In genomic region chr11:65770951-65771567, GRCh38 we compare ENCODE assay signal across 1 cellular context.
A peak's percentile ranks its signal among the peaks of the same experiment; 100 is the strongest.
TF ChIP-seq lines count a peak whose summit lies in the region.

No MANE protein-coding gene starts in this region.

TF ChIP-seq in HepG2, 621 proteins besides CTCF, POLR2A, EP300 and RAD21:
- TF ChIP-seq ELF3 (CRISPR knock-in tag; IDR thresholded peaks at IDR 0.05) (no peak), ZFY (CRISPR knock-in tag; IDR thresholded peaks at IDR 0.05) (0 out of 2 replicates have a peak, but pooled peaks have one; percentile 11), SSRP1 (CRISPR knock-in tag; IDR thresholded peaks at IDR 0.05) (no peak), ELF1 (CRISPR knock-in tag; IDR thresholded peaks at IDR 0.05) (peak; percentile 43; the same call in 1 of the 2 replicates), WIZ (CRISPR knock-in tag; IDR thresholded peaks at IDR 0.05) (no peak), SOX13 (IDR thresholded peaks at IDR 0.05) (no peak), SOX13 (CRISPR knock-in tag; conservative IDR thresholded peaks at IDR 0.05 in 1 of 2, IDR thresholded peaks at IDR 0.05 in 1 of 2) (peak in 1 of 2 experiments; percentile 34; a peak in 1 of 4 replicates), GABPA (IDR thresholded peaks at IDR 0.05; ENCODE audit: low read depth, low read length) (peak; percentile 24; the same call in 1 of the 2 replicates), GABPA (CRISPR knock-in tag; IDR thresholded peaks at IDR 0.05; ENCODE audit: low read depth) (peak; percentile 84), BCL3 (CRISPR knock-in tag; IDR thresholded peaks at IDR 0.05) (no peak), ZNF646 (CRISPR knock-in tag; IDR thresholded peaks at IDR 0.05) (no peak), SOX5 (CRISPR knock-in tag; IDR thresholded peaks at IDR 0.05; ENCODE audit: borderline replicate concordance) (peak; percentile 10; the same call in 1 of the 2 replicates), GABPB1 (CRISPR knock-in tag; IDR thresholded peaks at IDR 0.05) (peak; percentile 65), STAG1 (CRISPR knock-in tag; IDR thresholded peaks at IDR 0.05) (no peak)
- TF ChIP-seq, protein P1, sequence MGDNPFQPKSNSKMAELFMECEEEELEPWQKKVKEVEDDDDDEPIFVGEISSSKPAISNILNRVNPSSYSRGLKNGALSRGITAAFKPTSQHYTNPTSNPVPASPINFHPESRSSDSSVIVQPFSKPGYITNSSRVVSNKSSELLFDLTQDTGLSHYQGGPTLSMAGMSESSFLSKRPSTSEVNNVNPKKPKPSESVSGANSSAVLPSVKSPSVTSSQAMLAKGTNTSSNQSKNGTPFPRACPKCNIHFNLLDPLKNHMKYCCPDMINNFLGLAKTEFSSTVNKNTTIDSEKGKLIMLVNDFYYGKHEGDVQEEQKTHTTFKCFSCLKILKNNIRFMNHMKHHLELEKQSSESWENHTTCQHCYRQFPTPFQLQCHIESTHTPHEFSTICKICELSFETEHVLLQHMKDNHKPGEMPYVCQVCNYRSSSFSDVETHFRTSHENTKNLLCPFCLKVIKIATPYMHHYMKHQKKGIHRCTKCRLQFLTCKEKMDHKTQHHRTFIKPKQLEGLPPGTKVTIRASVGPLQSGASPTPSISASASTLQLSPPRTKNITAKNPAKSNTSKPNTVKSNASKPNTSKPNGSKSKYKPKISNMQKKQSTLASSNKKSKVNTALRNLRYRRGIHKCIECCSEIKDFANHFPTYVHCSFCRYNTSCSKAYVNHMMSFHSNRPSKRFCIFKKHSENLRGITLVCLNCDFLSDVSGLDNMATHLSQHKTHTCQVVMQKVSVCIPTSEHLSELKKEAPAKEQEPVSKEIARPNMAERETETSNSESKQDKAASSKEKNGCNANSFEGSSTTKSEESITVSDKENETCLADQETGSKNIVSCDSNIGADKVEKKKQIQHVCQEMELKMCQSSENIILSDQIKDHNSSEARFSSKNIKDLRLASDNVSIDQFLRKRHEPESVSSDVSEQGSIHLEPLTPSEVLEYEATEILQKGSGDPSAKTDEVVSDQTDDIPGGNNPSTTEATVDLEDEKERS (CRISPR knock-in tag; IDR thresholded peaks at IDR 0.05): no peak
- TF ChIP-seq, protein P2, sequence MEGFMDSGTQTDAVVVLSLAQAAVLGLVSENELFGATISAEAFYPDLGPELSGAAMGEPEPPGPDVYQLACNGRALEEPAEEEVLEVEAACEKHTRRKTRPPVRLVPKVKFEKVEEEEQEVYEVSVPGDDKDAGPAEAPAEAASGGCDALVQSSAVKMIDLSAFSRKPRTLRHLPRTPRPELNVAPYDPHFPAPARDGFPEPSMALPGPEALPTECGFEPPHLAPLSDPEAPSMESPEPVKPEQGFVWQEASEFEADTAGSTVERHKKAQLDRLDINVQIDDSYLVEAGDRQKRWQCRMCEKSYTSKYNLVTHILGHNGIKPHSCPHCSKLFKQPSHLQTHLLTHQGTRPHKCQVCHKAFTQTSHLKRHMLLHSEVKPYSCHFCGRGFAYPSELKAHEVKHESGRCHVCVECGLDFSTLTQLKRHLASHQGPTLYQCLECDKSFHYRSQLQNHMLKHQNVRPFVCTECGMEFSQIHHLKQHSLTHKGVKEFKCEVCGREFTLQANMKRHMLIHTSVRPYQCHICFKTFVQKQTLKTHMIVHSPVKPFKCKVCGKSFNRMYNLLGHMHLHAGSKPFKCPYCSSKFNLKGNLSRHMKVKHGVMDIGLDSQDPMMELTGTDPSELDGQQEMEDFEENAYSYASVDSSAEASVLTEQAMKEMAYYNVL (CRISPR knock-in tag; IDR thresholded peaks at IDR 0.05; ENCODE audit: borderline replicate concordance): no peak
- TF ChIP-seq, protein P3, sequence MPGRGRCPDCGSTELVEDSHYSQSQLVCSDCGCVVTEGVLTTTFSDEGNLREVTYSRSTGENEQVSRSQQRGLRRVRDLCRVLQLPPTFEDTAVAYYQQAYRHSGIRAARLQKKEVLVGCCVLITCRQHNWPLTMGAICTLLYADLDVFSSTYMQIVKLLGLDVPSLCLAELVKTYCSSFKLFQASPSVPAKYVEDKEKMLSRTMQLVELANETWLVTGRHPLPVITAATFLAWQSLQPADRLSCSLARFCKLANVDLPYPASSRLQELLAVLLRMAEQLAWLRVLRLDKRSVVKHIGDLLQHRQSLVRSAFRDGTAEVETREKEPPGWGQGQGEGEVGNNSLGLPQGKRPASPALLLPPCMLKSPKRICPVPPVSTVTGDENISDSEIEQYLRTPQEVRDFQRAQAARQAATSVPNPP (CRISPR knock-in tag; IDR thresholded peaks at IDR 0.05): no peak
